In genomic region chr19:1251503-1252220, GRCh38 we compare ENCODE assay signal across 1 cellular context.
TF ChIP-seq lines count a peak whose summit lies in the region.

No MANE protein-coding gene starts in this region.

TF ChIP-seq in HepG2, 621 proteins besides CTCF, POLR2A, EP300 and RAD21 (continues in another document):
- TF ChIP-seq TOE1 (CRISPR knock-in tag; IDR thresholded peaks at IDR 0.05) (no peak), E2F5 (CRISPR knock-in tag; conservative IDR thresholded peaks at IDR 0.05) (no peak), ZMAT3 (CRISPR knock-in tag; conservative IDR thresholded peaks at IDR 0.05) (no peak), TEAD3 (CRISPR knock-in tag; optimal IDR thresholded peaks at IDR 0.05; ENCODE audit: borderline replicate concordance) (no peak), MIXL1 (CRISPR knock-in tag; IDR thresholded peaks at IDR 0.05) (no peak), POLR2AphosphoS2 (IDR thresholded peaks at IDR 0.05; ENCODE audit: low read depth, low read length) (no peak), HIVEP1 (CRISPR knock-in tag; IDR thresholded peaks at IDR 0.05) (no peak), ZFP91 (CRISPR knock-in tag; IDR thresholded peaks at IDR 0.05; ENCODE audit: borderline replicate concordance) (0 out of 2 replicates have a peak, but pooled peaks have one; percentile 47), TAF1 (CRISPR knock-in tag; IDR thresholded peaks at IDR 0.05) (peak; percentile 38), HNRNPK (IDR thresholded peaks at IDR 0.05; ENCODE audit: low read depth, low read length, poor library complexity, severe bottlenecking) (peak; percentile 3), BCL3 (CRISPR knock-in tag; IDR thresholded peaks at IDR 0.05) (no peak), ZBED4 (CRISPR knock-in tag; IDR thresholded peaks at IDR 0.05; ENCODE audit: borderline replicate concordance) (no peak), PRDM4 (CRISPR knock-in tag; IDR thresholded peaks at IDR 0.05; ENCODE audit: borderline replicate concordance) (no peak), HNRNPL (IDR thresholded peaks at IDR 0.05; ENCODE audit: low read depth, low read length) (peak; percentile 86), YY1 (IDR thresholded peaks at IDR 0.05; ENCODE audit: insufficient read depth, insufficient replicate concordance, low read depth, low read length) (no peak), ZBTB2 (CRISPR knock-in tag; IDR thresholded peaks at IDR 0.05; ENCODE audit: low read depth) (no peak), ZNF564 (CRISPR knock-in tag; IDR thresholded peaks at IDR 0.05) (no peak), EZH2 (conservative IDR thresholded peaks at IDR 0.05; ENCODE audit: low read depth, low read length) (no peak), RCOR2 (CRISPR knock-in tag; IDR thresholded peaks at IDR 0.05) (no peak), ZBTB26 (CRISPR knock-in tag; IDR thresholded peaks at IDR 0.05; ENCODE audit: borderline replicate concordance) (peak; percentile 30; the same call in 1 of the 2 replicates), ZNF598 (CRISPR knock-in tag; IDR thresholded peaks at IDR 0.05; ENCODE audit: borderline replicate concordance) (no peak), ZFP82 (CRISPR knock-in tag; IDR thresholded peaks at IDR 0.05; ENCODE audit: borderline replicate concordance) (no peak), ZNF12 (CRISPR knock-in tag; IDR thresholded peaks at IDR 0.05) (no peak), SKI (IDR thresholded peaks at IDR 0.05; ENCODE audit: partially characterized antibody) (peak; percentile 28), ZNF382 (CRISPR knock-in tag; IDR thresholded peaks at IDR 0.05; ENCODE audit: borderline replicate concordance) (no peak), ZNF574 (CRISPR knock-in tag; IDR thresholded peaks at IDR 0.05) (no peak), ZNF446 (CRISPR knock-in tag; IDR thresholded peaks at IDR 0.05) (no peak; the same call in 1 of the 2 replicates), GATAD1 (CRISPR knock-in tag; IDR thresholded peaks at IDR 0.05) (no peak), ZNF652 (CRISPR knock-in tag; IDR thresholded peaks at IDR 0.05; ENCODE audit: borderline replicate concordance, low read depth) (no peak), SMAD9 (CRISPR knock-in tag; IDR thresholded peaks at IDR 0.05) (no peak), ZNF737 (CRISPR knock-in tag; IDR thresholded peaks at IDR 0.05; ENCODE audit: borderline replicate concordance) (no peak), ZNF850 (CRISPR knock-in tag; conservative IDR thresholded peaks at IDR 0.05) (no peak), MZF1 (CRISPR knock-in tag; IDR thresholded peaks at IDR 0.05; ENCODE audit: borderline replicate concordance) (no peak), NFE2L2 (IDR thresholded peaks at IDR 0.05; ENCODE audit: low read length) (no peak), SNAPC4 (CRISPR knock-in tag; IDR thresholded peaks at IDR 0.05) (no peak; the same call in 1 of the 2 replicates), ZNF768 (CRISPR knock-in tag; IDR thresholded peaks at IDR 0.05) (no peak), SRY (CRISPR knock-in tag; IDR thresholded peaks at IDR 0.05) (no peak), REXO4 (CRISPR knock-in tag; IDR thresholded peaks at IDR 0.05; ENCODE audit: borderline replicate concordance) (no peak), ZNF354B (CRISPR knock-in tag; IDR thresholded peaks at IDR 0.05) (no peak), PLRG1 (conservative IDR thresholded peaks at IDR 0.05) (no peak), YEATS4 (CRISPR knock-in tag; IDR thresholded peaks at IDR 0.05; ENCODE audit: borderline replicate concordance) (no peak; the same call in 1 of the 2 replicates), ZSCAN29 (CRISPR knock-in tag; conservative IDR thresholded peaks at IDR 0.05) (no peak), PAX8 (CRISPR knock-in tag; IDR thresholded peaks at IDR 0.05; ENCODE audit: borderline replicate concordance) (no peak)
